1 cellular context compared by ENCODE assay signal in genomic region chr1:180935326-180936109, GRCh38.
TF ChIP-seq lines count a peak whose summit lies in the region.

No MANE protein-coding gene starts in this region.

TF ChIP-seq in WTC11, 78 proteins besides CTCF, POLR2A, EP300 and RAD21 (continued from another document):
- no peak for TF ChIP-seq ARID4B (CRISPR knock-in tag; IDR thresholded peaks at IDR 0.05; ENCODE audit: borderline replicate concordance)
- TF ChIP-seq, protein P1, sequence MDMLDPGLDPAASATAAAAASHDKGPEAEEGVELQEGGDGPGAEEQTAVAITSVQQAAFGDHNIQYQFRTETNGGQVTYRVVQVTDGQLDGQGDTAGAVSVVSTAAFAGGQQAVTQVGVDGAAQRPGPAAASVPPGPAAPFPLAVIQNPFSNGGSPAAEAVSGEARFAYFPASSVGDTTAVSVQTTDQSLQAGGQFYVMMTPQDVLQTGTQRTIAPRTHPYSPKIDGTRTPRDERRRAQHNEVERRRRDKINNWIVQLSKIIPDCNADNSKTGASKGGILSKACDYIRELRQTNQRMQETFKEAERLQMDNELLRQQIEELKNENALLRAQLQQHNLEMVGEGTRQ (CRISPR knock-in tag; IDR thresholded peaks at IDR 0.05), result no peak
